ENCODE assay signal across 7 cellular contexts in the genomic region with DNA sequence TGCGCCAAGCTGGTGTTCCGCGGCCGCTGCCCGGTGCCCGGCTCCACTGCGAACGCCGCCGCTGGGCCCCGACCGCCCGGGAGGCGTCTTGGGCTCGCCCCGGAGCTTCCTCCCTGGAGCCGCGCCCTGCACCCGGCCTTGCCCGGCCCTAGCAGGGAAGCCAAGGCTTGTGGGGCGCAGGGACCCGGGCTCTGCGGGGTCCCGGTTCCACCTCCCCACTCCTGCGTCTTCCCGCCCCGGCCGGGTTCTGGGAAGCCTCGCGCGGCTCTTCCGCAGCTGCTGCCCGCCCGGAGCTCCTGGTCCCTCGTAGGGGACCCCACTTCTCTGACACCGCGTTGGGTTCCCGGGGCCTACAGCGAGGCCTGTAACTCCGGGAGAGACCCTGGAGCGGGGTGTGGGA.
DNase-seq lines count a peak whose midpoint lies in the region; ATAC-seq and TF ChIP-seq lines count a peak whose summit lies in the region.
"Not testable (repeated sequence)": the region's sequence is repeated elsewhere in the genome, so short reads cannot be mapped to it uniquely, and the experiment has no call there.

No MANE protein-coding gene starts in this region.

- H3K27ac Mint-ChIP-seq in activated naive CD8-positive, alpha-beta T cell treated with anti-CD3 and anti-CD28 coated beads, Interleukin-2, amount 50 U/mL, for 24 hours: not testable (repeated sequence)

- not testable (repeated sequence) for TF ChIP-seq CTCF in GM06990 (IDR thresholded peaks at IDR 0.05; ENCODE audit: insufficient read depth, low read length, poor library complexity, severe bottlenecking); cardiac fibroblast (IDR thresholded peaks at IDR 0.05; ENCODE audit: low read depth, low read length); kidney epithelial cell (IDR thresholded peaks at IDR 0.05; ENCODE audit: insufficient read depth, low read length, poor library complexity, severe bottlenecking)

- not testable (repeated sequence) for H3K9me3 ChIP-seq in KOPT-K1 (ENCODE audit: insufficient read depth, low read length, poor library complexity, severe bottlenecking); SJSA1 (replicated peaks)

- not testable (repeated sequence) for ATAC-seq in activated naive CD8-positive, alpha-beta T cell treated with anti-CD3 and anti-CD28 coated beads, Interleukin-2, amount 50 U/mL, for 24 hours

- H3K27ac ChIP-seq in KOPT-K1 (ENCODE audit: low read depth, low read length, poor library complexity, severe bottlenecking): peak overlapping the region; percentile 49
- not testable (repeated sequence) for H3K27ac ChIP-seq in SJSA1

- not testable (repeated sequence) for H3K27me3 Mint-ChIP-seq in activated naive CD8-positive, alpha-beta T cell treated with anti-CD3 and anti-CD28 coated beads, Interleukin-2, amount 50 U/mL, for 24 hours

- not testable (repeated sequence) for H3K27me3 ChIP-seq in GM06990 (replicated peaks; ENCODE audit: control insufficient read depth, insufficient read depth, low read length); SJSA1 (replicated peaks); kidney epithelial cell (ENCODE audit: control insufficient read depth, insufficient read depth, low read length)

- H3K36me3 Mint-ChIP-seq in activated naive CD8-positive, alpha-beta T cell treated with anti-CD3 and anti-CD28 coated beads, Interleukin-2, amount 50 U/mL, for 24 hours (ENCODE audit: low read depth): not testable (repeated sequence)

- H3K4me1 ChIP-seq in SJSA1 (replicated peaks): not testable (repeated sequence)

- not testable (repeated sequence) for DNase-seq in GM06990 (ENCODE audit: extremely low read depth, insufficient read length); SJSA1 (ENCODE audit: low read depth in 1 of 2, low spot score in 2 of 2); activated naive CD8-positive, alpha-beta T cell treated with anti-CD3 and anti-CD28 coated beads, Interleukin-2, amount 50 U/mL, for 24 hours; cardiac fibroblast (ENCODE audit: low read depth in 2 of 2); kidney epithelial cell (ENCODE audit: low read depth); skeletal muscle cell (ENCODE audit: low read depth)

- H3K4me3 ChIP-seq in GM06990 (replicated peaks; ENCODE audit: low read depth, low read length) (peak overlapping the region; percentile 46), SJSA1 (peak overlapping the region; percentile 21), cardiac fibroblast (replicated peaks in 1 of 2; ENCODE audit: low read depth in 2 of 2, low read length in 2 of 2) (peak overlapping the region; percentile 44 to 55), kidney epithelial cell (ENCODE audit: low read depth, low read length) (peak overlapping the region; percentile 39), skeletal muscle cell (ENCODE audit: low read depth, low read length) (peak overlapping the region; percentile 38)

- H3K4me3 Mint-ChIP-seq in activated naive CD8-positive, alpha-beta T cell treated with anti-CD3 and anti-CD28 coated beads, Interleukin-2, amount 50 U/mL, for 24 hours: peak overlapping the region; percentile 46

- H3K4me1 Mint-ChIP-seq in activated naive CD8-positive, alpha-beta T cell treated with anti-CD3 and anti-CD28 coated beads, Interleukin-2, amount 50 U/mL, for 24 hours: not testable (repeated sequence)

- not testable (repeated sequence) for H3K36me3 ChIP-seq in GM06990 (ENCODE audit: control insufficient read depth, insufficient read depth, low read length); KOPT-K1 (ENCODE audit: insufficient read depth, low read length); SJSA1; kidney epithelial cell (ENCODE audit: control insufficient read depth, insufficient read depth, low read length)

- not testable (repeated sequence) for H3K9me3 Mint-ChIP-seq in activated naive CD8-positive, alpha-beta T cell treated with anti-CD3 and anti-CD28 coated beads, Interleukin-2, amount 50 U/mL, for 24 hours
